Comparison of ENCODE assay signal across 10 cellular contexts in the genomic region with DNA sequence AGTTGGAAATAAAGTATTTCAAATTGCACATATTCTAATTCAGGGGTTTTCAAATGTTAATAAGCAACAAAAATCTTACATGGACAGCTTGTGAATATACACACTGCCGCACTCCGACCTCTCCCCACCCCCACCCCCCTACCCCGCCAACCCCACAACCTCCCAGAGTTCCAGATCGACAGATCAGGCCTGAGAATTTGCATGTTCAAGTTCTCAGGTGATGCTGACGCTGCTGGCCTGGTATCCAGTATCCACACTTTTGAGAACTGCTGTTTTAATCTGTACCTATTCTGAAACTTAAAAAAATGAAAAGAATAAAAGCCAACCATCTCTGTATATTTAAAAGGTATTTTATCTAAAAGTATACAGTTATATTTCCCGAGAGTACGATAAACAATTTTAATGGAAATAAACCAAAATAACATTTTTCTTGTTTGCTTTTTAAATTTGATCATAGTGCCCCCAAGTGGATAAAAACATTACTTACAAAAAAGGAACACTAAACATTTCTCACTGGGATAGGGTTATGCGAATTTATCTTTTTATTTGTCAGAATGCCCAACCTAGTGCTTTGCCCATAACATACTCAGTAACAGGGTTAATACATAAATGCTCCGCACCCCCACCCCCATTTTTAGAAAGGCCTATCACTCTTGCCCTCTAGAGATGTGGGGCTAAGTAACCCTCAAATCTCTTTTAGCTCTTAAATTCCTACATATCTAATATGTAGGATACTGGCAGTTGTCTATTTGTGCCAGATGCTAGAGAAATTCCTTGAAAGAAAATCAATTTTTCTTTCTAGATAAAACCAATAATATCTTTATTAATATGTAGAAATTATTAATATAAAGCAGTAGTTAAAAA.
A peak's percentile ranks its signal among the peaks of the same experiment; 100 is the strongest.
DNase-seq lines count a peak whose midpoint lies in the region; TF ChIP-seq lines count a peak whose summit lies in the region.
"Had no signal": no experiment of that assay in that cellular context is flagged by ENCODE, and none has a peak within 500 bp of the region (broad histone marks: within the 10 kb centered on the region; RNA-seq: fewer than 3 reads in every experiment).

No MANE protein-coding gene starts in this region.

- H3K4me1 Mint-ChIP-seq in chondrocyte (ENCODE audit: low read depth) (no peaks in the 10 kb centered on the region), nephron progenitor cell (no peaks in the 10 kb centered on the region)

- no peak overlapping the region for H3K4me3 ChIP-seq in sigmoid colon

- H3K27ac ChIP-seq in sigmoid colon = no peak overlapping the region

- no peak for TF ChIP-seq POLR2A in sigmoid colon (IDR thresholded peaks at IDR 0.05)

- no peak for TF ChIP-seq EP300 in sigmoid colon (IDR thresholded peaks at IDR 0.05)

- H3K27me3 Mint-ChIP-seq in chondrocyte (ENCODE audit: low read depth) = peaks cover 40% of the 10 kb centered on the region
- H3K27me3 Mint-ChIP-seq in nephron progenitor cell (ENCODE audit: low read depth, poor library complexity) = peaks cover 10% of the 10 kb centered on the region

- TF ChIP-seq CTCF in GM10266 (IDR thresholded peaks at IDR 0.05; ENCODE audit: control insufficient read depth, insufficient read depth, low read depth, missing control alignments) (peak; percentile 25), chondrocyte (IDR thresholded peaks at IDR 0.05) (peak; percentile 84), nephron progenitor cell (IDR thresholded peaks at IDR 0.05) (peak; percentile 54), sigmoid colon (IDR thresholded peaks at IDR 0.05) (peak in 1 of 4 experiments; percentile 6)

- no peaks in the 10 kb centered on the region for H3K36me3 ChIP-seq in sigmoid colon

- H3K36me3 Mint-ChIP-seq in chondrocyte (ENCODE audit: low read depth) (no peaks in the 10 kb centered on the region), nephron progenitor cell (ENCODE audit: low read depth) (no peaks in the 10 kb centered on the region)

- H3K9me3 ChIP-seq in sigmoid colon = no peaks in the 10 kb centered on the region

- H3K27me3 ChIP-seq in sigmoid colon = no peaks in the 10 kb centered on the region

- WGBS in sigmoid colon, 2 donors = 28 to 46% methylated on average over 9 of the region's 9 CpGs

- DNase-seq in GM10266 (ENCODE audit: extremely low spot score) = peak; percentile 6
- peak; percentile 12 for DNase-seq in LHCN-M2 (ENCODE audit: low read depth)
- no peak for DNase-seq in chondrocyte (ENCODE audit: low spot score)
- DNase-seq in nephron progenitor cell = no peak
- no peak for DNase-seq in NK-92 (lab: John Stamatoyannopoulos, UW; ENCODE audit: unreplicated experiment)
- DNase-seq in sigmoid colon = no peak
- no peak for DNase-seq in T1000 (lab: John Stamatoyannopoulos, UW)
- DNase-seq: activated CD8-positive, alpha-beta memory T cell treated with anti-CD3 and anti-CD28 coated beads, Interleukin-2, amount 50 U/mL, for 48 hours; hippocampal formation; NCI-H1436 treated with DMSO at 0.1 percent for 48 hours had no signal

- H3K4me3 Mint-ChIP-seq in chondrocyte (ENCODE audit: unreplicated experiment) = no peak overlapping the region
- peak overlapping the region; percentile 40 for H3K4me3 Mint-ChIP-seq in nephron progenitor cell

- intact Hi-C loops in sigmoid colon (cut with DNase I) = no loop called here

- no peak overlapping the region for H3K27ac Mint-ChIP-seq in chondrocyte (ENCODE audit: unreplicated experiment)
- H3K27ac Mint-ChIP-seq in nephron progenitor cell = no peak overlapping the region

- H3K9me3 Mint-ChIP-seq in chondrocyte (ENCODE audit: low read depth) (no peaks in the 10 kb centered on the region), nephron progenitor cell (no peaks in the 10 kb centered on the region)

- no peaks in the 10 kb centered on the region for H3K4me1 ChIP-seq in sigmoid colon

Comparison
In these comparisons a context has a peak if more than half of its experiments do, and no peak if none do; other contexts are left out.
1. DNase-seq: peak in GM10266 (single experiment) and LHCN-M2 (single experiment); none in chondrocyte (single experiment), nephron progenitor cell (single experiment), NK-92 (single experiment), sigmoid colon (single experiment) and T1000 (single experiment).